Comparison of ENCODE assay signal across 21 cellular contexts in the genomic region with DNA sequence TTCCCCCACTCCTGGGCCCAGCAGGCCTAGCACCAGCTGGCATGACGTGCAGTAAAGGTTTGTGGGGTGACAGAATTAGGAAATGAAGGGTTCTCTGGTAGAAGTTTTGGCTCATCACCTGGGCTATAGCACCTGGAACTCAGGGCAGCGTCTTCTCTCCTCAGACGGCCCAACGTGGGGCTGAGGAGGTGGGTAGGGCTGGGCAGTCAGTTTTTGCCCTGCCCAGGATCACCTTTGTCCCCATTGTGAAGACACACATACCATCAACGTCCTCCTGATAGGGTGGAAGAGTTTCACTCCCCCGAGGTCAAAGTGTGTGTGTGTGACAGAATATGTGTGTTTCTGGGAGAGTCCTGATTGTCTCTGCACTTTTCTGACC. TPM values are rescaled to one million over a fixed set of nuclear protein-coding genes. Genes with fewer than 3 reads are reported as not detected.
DNase-seq lines count a peak whose midpoint lies in the region; ATAC-seq and TF ChIP-seq lines count a peak whose summit lies in the region.
"Had no signal": no experiment of that assay in that cellular context is flagged by ENCODE, and none has a peak within 500 bp of the region (broad histone marks: within the 10 kb centered on the region; RNA-seq: fewer than 3 reads in every experiment).

No MANE protein-coding gene starts in this region.

- no peaks in the 10 kb centered on the region for H3K36me3 Mint-ChIP-seq in MCF 10A (ENCODE audit: insufficient read depth, unreplicated experiment)
- no peaks in the 10 kb centered on the region for H3K36me3 Mint-ChIP-seq in naive thymus-derived CD4-positive, alpha-beta T cell
- H3K36me3 Mint-ChIP-seq: activated naive CD8-positive, alpha-beta T cell treated with anti-CD3 and anti-CD28 coated beads for 36 hours had no signal

- no peak overlapping the region for H3K27ac Mint-ChIP-seq in MCF 10A (ENCODE audit: low read depth, unreplicated experiment)
- peak overlapping the region in 1 of 9 donors; percentile 28 for H3K27ac Mint-ChIP-seq in naive thymus-derived CD4-positive, alpha-beta T cell
- H3K27ac Mint-ChIP-seq: activated naive CD8-positive, alpha-beta T cell treated with anti-CD3 and anti-CD28 coated beads for 36 hours; T-helper 2 cell treated with Interferon-gamma antibody and Interleukin-4, amounts not matched to agents 5 μg/mL and 100 μg/mL, for 36 hours had no signal

- DNase-seq in breast epithelium (ENCODE audit: low spot score in 2 of 2) (no peak), MCF 10A (ENCODE audit: unreplicated experiment) (no peak), left kidney (ENCODE audit: low read depth, low spot score) (peak; percentile 45), psoas muscle (no peak), uterus (no peak), DMS 273 treated with DMSO at 0.1 percent for 48 hours (lab: John Stamatoyannopoulos, UW) (no peak)
- no peak for DNase-seq in naive thymus-derived CD4-positive, alpha-beta T cell
- DNase-seq: 8988T; activated CD4-positive, alpha-beta T cell treated with anti-CD3 and anti-CD28 coated beads for 4 hours; activated naive CD8-positive, alpha-beta T cell treated with anti-CD3 and anti-CD28 coated beads for 36 hours; central memory CD4-positive, alpha-beta T cell; DMS79; naive thymus-derived CD8-positive, alpha-beta T cell; NCI-H1092; NK-92 treated with Interleukin-12 subunit alpha and Interleukin-12 subunit beta, amount 100 ng/mL, for 24 hours; stimulated activated CD4-positive, alpha-beta T cell treated with anti-CD3 and anti-CD28 coated beads, Interleukin-4, amount 100 ng/mL, for 4 hours had no signal

- POLR2A ChIA-PET in MCF 10A (lab: Yijun Ruan, JAX): no interaction called here
- POLR2A ChIA-PET in naive thymus-derived CD4-positive, alpha-beta T cell (lab: Charles Lee): no interaction called here

- peaks cover 22% of the 10 kb centered on the region for H3K27me3 Mint-ChIP-seq in MCF 10A (ENCODE audit: insufficient read depth, unreplicated experiment)
- H3K27me3 Mint-ChIP-seq in naive thymus-derived CD4-positive, alpha-beta T cell: peaks cover 0 to 9% (median 5%) of the 10 kb centered on the region in 5 donors

- H3K9me3 ChIP-seq in breast epithelium: no peaks in the 10 kb centered on the region
- H3K9me3 ChIP-seq in psoas muscle: no peaks in the 10 kb centered on the region
- H3K9me3 ChIP-seq in uterus: no peaks in the 10 kb centered on the region
- no peaks in the 10 kb centered on the region for H3K9me3 ChIP-seq in naive thymus-derived CD4-positive, alpha-beta T cell (ENCODE audit: control insufficient read depth in 2 of 3, low read length in 3 of 3)

- no peak overlapping the region for H3K4me3 Mint-ChIP-seq in MCF 10A (ENCODE audit: unreplicated experiment)
- no peak overlapping the region for H3K4me3 Mint-ChIP-seq in naive thymus-derived CD4-positive, alpha-beta T cell
- H3K4me3 Mint-ChIP-seq: activated naive CD8-positive, alpha-beta T cell treated with anti-CD3 and anti-CD28 coated beads for 36 hours; CD14-positive monocyte; naive thymus-derived CD8-positive, alpha-beta T cell; T-helper 2 cell treated with Interferon-gamma antibody and Interleukin-4, amounts not matched to agents 5 μg/mL and 100 μg/mL, for 36 hours had no signal

- intact Hi-C loops in breast epithelium (cut with DNase I; ENCODE audit: low total_unique reads): no loop called here
- intact Hi-C loops in MCF 10A (cut with micrococcal nuclease): no loop called here
- intact Hi-C loops in psoas muscle (cut with DNase I): loop anchor here in 1 of 2 donors (5.0 kb wide), 1 partner anchor 36 kb away; no protein-coding TSS in a partner anchor
- intact Hi-C loops in uterus (cut with DNase I; ENCODE audit: low total_unique reads): loop anchor here (10.0 kb wide), 1 partner anchor 54 kb away; no protein-coding TSS in a partner anchor
- intact Hi-C loops in naive thymus-derived CD4-positive, alpha-beta T cell (cut with micrococcal nuclease): no loop called here

- CTCF ChIA-PET in MCF 10A (lab: Yijun Ruan, JAX): no interaction called here
- CTCF ChIA-PET in naive thymus-derived CD4-positive, alpha-beta T cell (lab: Charles Lee): no interaction called here

- ATAC-seq in psoas muscle (peak; percentile 1 to 25 (median 13)), HG02885 (IDR thresholded peaks at IDR 0.05; ENCODE audit: poor library complexity, unreplicated experiment) (no peak)
- ATAC-seq in naive thymus-derived CD4-positive, alpha-beta T cell: no peak
- ATAC-seq: K562; naive thymus-derived CD8-positive, alpha-beta T cell had no signal

- no TSS peak for BruUV-seq in MCF 10A (replicated peaks; lab: Mats Ljungman, UMichigan)

- TF ChIP-seq CTCF in breast epithelium (IDR thresholded peaks at IDR 0.05): no peak
- no peak for TF ChIP-seq CTCF in MCF 10A (IDR thresholded peaks at IDR 0.05; ENCODE audit: unreplicated experiment)
- no peak for TF ChIP-seq CTCF in psoas muscle (IDR thresholded peaks at IDR 0.05)
- TF ChIP-seq CTCF in uterus (IDR thresholded peaks at IDR 0.05): no peak

- TF ChIP-seq POLR2A in breast epithelium (IDR thresholded peaks at IDR 0.05) (no peak), uterus (IDR thresholded peaks at IDR 0.05) (no peak)

- H3K36me3 ChIP-seq in breast epithelium: no peaks in the 10 kb centered on the region
- H3K36me3 ChIP-seq in psoas muscle (ENCODE audit: insufficient read depth in 1 of 2, low read depth in 1 of 2): peaks cover 0 to 7% of the 10 kb centered on the region in 2 donors
- H3K36me3 ChIP-seq in uterus: no peaks in the 10 kb centered on the region
- H3K36me3 ChIP-seq in naive thymus-derived CD4-positive, alpha-beta T cell (ENCODE audit: control insufficient read depth in 2 of 3, insufficient read depth in 3 of 3, low read length in 3 of 3): no peaks in the 10 kb centered on the region

- H3K4me3 ChIP-seq in breast epithelium (no peak overlapping the region), psoas muscle (no peak overlapping the region), uterus (no peak overlapping the region)
- H3K4me3 ChIP-seq in naive thymus-derived CD4-positive, alpha-beta T cell (ENCODE audit: low read length): no peak overlapping the region
- H3K4me3 ChIP-seq: K562 had no signal

- no peaks in the 10 kb centered on the region for H3K27me3 ChIP-seq in breast epithelium
- no peaks in the 10 kb centered on the region for H3K27me3 ChIP-seq in psoas muscle (ENCODE audit: insufficient read depth in 3 of 3, low read length in 2 of 3)
- H3K27me3 ChIP-seq in uterus: no peaks in the 10 kb centered on the region
- H3K27me3 ChIP-seq in naive thymus-derived CD4-positive, alpha-beta T cell (ENCODE audit: control insufficient read depth in 2 of 2, insufficient read depth in 2 of 2, low read length in 2 of 2): no peaks in the 10 kb centered on the region

- H3K4me1 ChIP-seq in breast epithelium (no peaks in the 10 kb centered on the region), psoas muscle (peaks cover 48% of the 10 kb centered on the region), uterus (peaks cover 9 to 10% of the 10 kb centered on the region in 2 donors)
- no peaks in the 10 kb centered on the region for H3K4me1 ChIP-seq in naive thymus-derived CD4-positive, alpha-beta T cell (ENCODE audit: control insufficient read depth in 2 of 2, insufficient read depth in 2 of 2, low read length in 2 of 2)

- H3K9me3 Mint-ChIP-seq in MCF 10A (ENCODE audit: unreplicated experiment): no peaks in the 10 kb centered on the region
- H3K9me3 Mint-ChIP-seq in naive thymus-derived CD4-positive, alpha-beta T cell: no peaks in the 10 kb centered on the region
- H3K9me3 Mint-ChIP-seq: activated naive CD8-positive, alpha-beta T cell treated with anti-CD3 and anti-CD28 coated beads for 36 hours; CD14-positive monocyte; naive thymus-derived CD8-positive, alpha-beta T cell; T-helper 2 cell treated with Interferon-gamma antibody and Interleukin-4, amounts not matched to agents 5 μg/mL and 100 μg/mL, for 36 hours had no signal

- H3K27ac ChIP-seq in breast epithelium (peak overlapping the region; percentile 92 to 98), psoas muscle (peak overlapping the region; percentile 87), uterus (peak overlapping the region; percentile 94 to 96)
- H3K27ac ChIP-seq in naive thymus-derived CD4-positive, alpha-beta T cell (ENCODE audit: low read depth, low read length): no peak overlapping the region

- no peaks in the 10 kb centered on the region for H3K4me1 Mint-ChIP-seq in MCF 10A (ENCODE audit: insufficient read depth, unreplicated experiment)
- H3K4me1 Mint-ChIP-seq in naive thymus-derived CD4-positive, alpha-beta T cell: peaks cover 0 to 7% (median 0%) of the 10 kb centered on the region in 7 donors
- H3K4me1 Mint-ChIP-seq: activated naive CD8-positive, alpha-beta T cell treated with anti-CD3 and anti-CD28 coated beads for 36 hours; CD14-positive monocyte had no signal

- 18 to 38% (median 33%) methylated on average over 6 of the region's 6 CpGs for WGBS in psoas muscle, 3 donors

RNA-seq across cellular contexts. Expression of gene KBTBD13, which starts 12.1 kb away (rescaled TPM):
- under 1 TPM in 2 of 3 donors, not detected in 1; 0.15 to 0.33 TPM for total RNA-seq in breast epithelium
- total RNA-seq in MCF 10A (2022): not detected in 2 replicates
- total RNA-seq in psoas muscle: 1 to 10 TPM; 1.3 to 5.7 (median 3.4) TPM
- polyA plus RNA-seq in psoas muscle: 1 to 10 TPM in 2 of 3 donors, under 1 TPM in 1; 0.12 to 5.7 (median 1.2) TPM
- 1 to 10 TPM in 1 of 4 donors, under 1 TPM in 1, not detected in 2; 0.21 to 1.3 TPM for total RNA-seq in uterus
- not detected for total RNA-seq in naive thymus-derived CD4-positive, alpha-beta T cell
- polyA plus RNA-seq in naive thymus-derived CD4-positive, alpha-beta T cell: not detected
- total RNA-seq: activated naive CD8-positive, alpha-beta T cell treated with anti-CD3 and anti-CD28 coated beads for 36 hours; H1; naive thymus-derived CD8-positive, alpha-beta T cell had no signal
- polyA plus RNA-seq: CD14-positive monocyte; H1; naive thymus-derived CD8-positive, alpha-beta T cell had no signal

RNA-seq across cellular contexts. Expression of gene RASL12, which starts 20.8 kb away (rescaled TPM):
- total RNA-seq in breast epithelium (10 to 100 TPM; 12.6 to 20.6 (median 20.3) TPM), MCF 10A (2022) (not detected in 2 replicates), psoas muscle (1 to 10 TPM; 2.5 to 6.3 (median 3.2) TPM), uterus (100 to 1,000 TPM in 1 of 4 donors, 10 to 100 TPM in 3; 65.3 to 116 (median 76.6) TPM)
- 1 to 10 TPM; 2.6 to 3.0 (median 3.0) TPM for polyA plus RNA-seq in psoas muscle
- not detected for total RNA-seq in naive thymus-derived CD4-positive, alpha-beta T cell
- not detected for polyA plus RNA-seq in naive thymus-derived CD4-positive, alpha-beta T cell
- total RNA-seq: activated naive CD8-positive, alpha-beta T cell treated with anti-CD3 and anti-CD28 coated beads for 36 hours; K562; naive thymus-derived CD8-positive, alpha-beta T cell had no signal
- polyA plus RNA-seq: CD14-positive monocyte; K562; naive thymus-derived CD8-positive, alpha-beta T cell had no signal

RNA-seq across cellular contexts. Expression of gene UBAP1L, which starts 26.4 kb away (rescaled TPM):
- total RNA-seq in breast epithelium (1 to 10 TPM; 3.7 to 10.0 (median 7.2) TPM), MCF 10A (2022) (3.0 and 3.5 TPM in 2 replicates), psoas muscle (1 to 10 TPM; 1.1 to 2.8 (median 1.9) TPM), uterus (10 to 100 TPM in 1 of 4 donors, 1 to 10 TPM in 2, under 1 TPM in 1; 0.77 to 16.0 (median 3.8) TPM)
- polyA plus RNA-seq in psoas muscle: 1 to 10 TPM in 1 of 3 donors, under 1 TPM in 2; 0.79 to 1.1 (median 0.90) TPM
- 10 to 100 TPM in 4 of 5 experiments, 1 to 10 TPM in 1; 6.4 to 17.1 (median 13.5) TPM for total RNA-seq in naive thymus-derived CD4-positive, alpha-beta T cell
- under 1 TPM; 0.09 to 0.20 TPM for polyA plus RNA-seq in naive thymus-derived CD4-positive, alpha-beta T cell
- polyA plus RNA-seq: CD14-positive monocyte had no signal

RNA-seq across cellular contexts. Expression of gene SLC51B, which starts 43.4 kb away (rescaled TPM):
- total RNA-seq in breast epithelium (not detected), MCF 10A (2022) (not detected in 2 replicates), psoas muscle (not detected), uterus (not detected)
- polyA plus RNA-seq in psoas muscle: under 1 TPM in 2 of 3 donors, not detected in 1; 0.04 to 0.07 TPM
- total RNA-seq in naive thymus-derived CD4-positive, alpha-beta T cell: not detected
- polyA plus RNA-seq in naive thymus-derived CD4-positive, alpha-beta T cell: not detected
- total RNA-seq: activated naive CD8-positive, alpha-beta T cell treated with anti-CD3 and anti-CD28 coated beads for 36 hours; H1; K562; naive thymus-derived CD8-positive, alpha-beta T cell had no signal
- polyA plus RNA-seq: CD14-positive monocyte; H1; K562; naive thymus-derived CD8-positive, alpha-beta T cell had no signal

RNA-seq across cellular contexts. Expression of gene PDCD7, which starts 45.0 kb away (rescaled TPM):
- total RNA-seq in breast epithelium (10 to 100 TPM; 21.6 to 26.7 (median 24.4) TPM), MCF 10A (2022) (26.3 and 31.0 TPM in 2 replicates), psoas muscle (10 to 100 TPM; 12.3 to 22.4 (median 15.7) TPM), uterus (10 to 100 TPM; 14.7 to 34.5 (median 26.6) TPM)
- polyA plus RNA-seq in psoas muscle: 10 to 100 TPM in 1 of 3 donors, 1 to 10 TPM in 2; 6.8 to 14.5 (median 9.9) TPM
- total RNA-seq in naive thymus-derived CD4-positive, alpha-beta T cell: 10 to 100 TPM; 23.0 to 38.6 (median 36.9) TPM
- 10 to 100 TPM; 10.6 to 26.5 TPM for polyA plus RNA-seq in naive thymus-derived CD4-positive, alpha-beta T cell

Comparison
In these comparisons a context has a peak if more than half of its experiments do, and no peak if none do; other contexts are left out.
1. ATAC-seq: peak in psoas muscle (4 of 4); none in HG02885 (single experiment) and naive thymus-derived CD4-positive, alpha-beta T cell (single experiment).